ENCODE assay signal across 1 cellular context in the genomic region with DNA sequence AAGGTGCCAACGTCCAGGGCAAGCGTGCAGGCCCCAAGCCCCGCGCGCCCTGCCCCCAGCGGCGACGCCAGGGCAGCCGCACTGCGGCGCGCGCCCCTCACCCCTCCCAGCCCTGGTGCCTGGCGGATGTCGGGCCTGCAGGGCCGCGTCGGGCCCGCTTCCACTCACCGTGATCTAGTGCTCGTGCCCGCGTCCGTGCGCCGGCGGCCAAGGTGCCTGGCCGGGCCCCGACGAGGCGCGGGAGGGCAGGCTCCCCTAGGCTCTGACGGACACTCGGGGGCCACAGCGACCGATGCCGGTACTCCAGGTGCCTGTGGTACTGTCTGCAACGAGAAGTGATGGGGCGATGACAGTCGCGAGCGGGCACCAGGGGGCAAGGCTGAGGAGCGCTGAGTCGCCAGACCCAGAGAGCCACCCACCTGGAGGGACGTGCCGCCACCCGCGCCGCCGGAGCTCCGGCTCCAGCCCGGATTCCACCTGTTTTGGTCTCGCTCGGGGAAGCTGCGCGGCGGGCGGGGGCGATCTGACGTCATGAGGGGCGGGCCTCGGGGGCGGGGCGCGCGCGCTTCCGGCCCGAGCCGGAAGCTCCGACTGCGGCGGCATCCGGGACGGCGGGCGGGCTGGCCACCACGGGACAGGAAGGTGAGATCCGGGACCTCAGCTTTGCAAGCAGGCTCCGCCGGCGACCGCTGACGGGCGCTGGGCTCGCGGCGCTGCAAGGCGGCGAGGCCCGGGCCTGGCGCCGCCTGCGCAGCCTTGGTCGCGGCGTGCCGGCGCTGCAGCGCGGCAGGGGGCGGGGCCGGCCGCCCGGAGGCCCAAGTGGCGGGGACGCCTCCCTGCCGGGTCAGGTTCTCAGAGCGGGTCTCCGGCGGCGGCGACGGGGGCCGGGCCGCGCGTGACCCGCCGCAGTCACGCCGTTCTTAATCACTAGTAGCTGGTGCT.
A peak's percentile ranks its signal among the peaks of the same experiment; 100 is the strongest.
TF ChIP-seq lines count a peak whose summit lies in the region.

A gene with protein sequence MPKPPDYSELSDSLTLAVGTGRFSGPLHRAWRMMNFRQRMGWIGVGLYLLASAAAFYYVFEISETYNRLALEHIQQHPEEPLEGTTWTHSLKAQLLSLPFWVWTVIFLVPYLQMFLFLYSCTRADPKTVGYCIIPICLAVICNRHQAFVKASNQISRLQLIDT (plus strand): TSS at position 927 of the 942 bp plus-strand sequence. CDS start 89 bp downstream, outside the sequence.
A gene with protein sequence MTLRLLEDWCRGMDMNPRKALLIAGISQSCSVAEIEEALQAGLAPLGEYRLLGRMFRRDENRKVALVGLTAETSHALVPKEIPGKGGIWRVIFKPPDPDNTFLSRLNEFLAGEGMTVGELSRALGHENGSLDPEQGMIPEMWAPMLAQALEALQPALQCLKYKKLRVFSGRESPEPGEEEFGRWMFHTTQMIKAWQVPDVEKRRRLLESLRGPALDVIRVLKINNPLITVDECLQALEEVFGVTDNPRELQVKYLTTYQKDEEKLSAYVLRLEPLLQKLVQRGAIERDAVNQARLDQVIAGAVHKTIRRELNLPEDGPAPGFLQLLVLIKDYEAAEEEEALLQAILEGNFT (minus strand): TSS at position 507 of the 942 bp plus-strand sequence. CDS start 655 bp downstream, outside the sequence.

TF ChIP-seq in HepG2, 621 proteins besides CTCF, POLR2A, EP300 and RAD21 (continued from another document and continues in another):
- no peak; the same call in 1 of the 2 replicates for TF ChIP-seq MAF1 (CRISPR knock-in tag; IDR thresholded peaks at IDR 0.05; ENCODE audit: borderline replicate concordance)
- TF ChIP-seq ZSCAN29 (CRISPR knock-in tag; conservative IDR thresholded peaks at IDR 0.05), result peak; percentile 81; the same call in 1 of the 2 replicates
- TF ChIP-seq ARNT2 (CRISPR knock-in tag; IDR thresholded peaks at IDR 0.05; ENCODE audit: low read depth), result peak; percentile 52
- TF ChIP-seq HOXA3 (CRISPR knock-in tag; IDR thresholded peaks at IDR 0.05), result peak; percentile 54; the same call in 1 of the 2 replicates
- TF ChIP-seq, protein P1, sequence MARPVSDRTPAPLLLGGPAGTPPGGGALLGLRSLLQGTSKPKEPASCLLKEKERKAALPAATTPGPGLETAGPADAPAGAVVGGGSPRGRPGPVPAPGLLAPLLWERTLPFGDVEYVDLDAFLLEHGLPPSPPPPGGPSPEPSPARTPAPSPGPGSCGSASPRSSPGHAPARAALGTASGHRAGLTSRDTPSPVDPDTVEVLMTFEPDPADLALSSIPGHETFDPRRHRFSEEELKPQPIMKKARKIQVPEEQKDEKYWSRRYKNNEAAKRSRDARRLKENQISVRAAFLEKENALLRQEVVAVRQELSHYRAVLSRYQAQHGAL (CRISPR knock-in tag; IDR thresholded peaks at IDR 0.05; ENCODE audit: not compliant biosample characterization), result peak; percentile 45
- TF ChIP-seq POLR2AphosphoS5 (IDR thresholded peaks at IDR 0.05; ENCODE audit: low read depth, low read length), result peak; percentile 82
- TF ChIP-seq ZSCAN25 (CRISPR knock-in tag; IDR thresholded peaks at IDR 0.05), result peak; percentile 87
- peak; percentile 75; the same call in 1 of the 2 replicates for TF ChIP-seq ZNF225 (CRISPR knock-in tag; IDR thresholded peaks at IDR 0.05)
- peak; percentile 46; the same call in 1 of the 2 replicates for TF ChIP-seq CCDC6 (CRISPR knock-in tag; IDR thresholded peaks at IDR 0.05)
- 0 out of 2 replicates have a peak, but pooled peaks have one; percentile 10 for TF ChIP-seq RFX5 (IDR thresholded peaks at IDR 0.05; ENCODE audit: low read depth, low read length)
- peak; percentile 83 for TF ChIP-seq TAF1 (CRISPR knock-in tag; IDR thresholded peaks at IDR 0.05)
- TF ChIP-seq, protein P2, sequence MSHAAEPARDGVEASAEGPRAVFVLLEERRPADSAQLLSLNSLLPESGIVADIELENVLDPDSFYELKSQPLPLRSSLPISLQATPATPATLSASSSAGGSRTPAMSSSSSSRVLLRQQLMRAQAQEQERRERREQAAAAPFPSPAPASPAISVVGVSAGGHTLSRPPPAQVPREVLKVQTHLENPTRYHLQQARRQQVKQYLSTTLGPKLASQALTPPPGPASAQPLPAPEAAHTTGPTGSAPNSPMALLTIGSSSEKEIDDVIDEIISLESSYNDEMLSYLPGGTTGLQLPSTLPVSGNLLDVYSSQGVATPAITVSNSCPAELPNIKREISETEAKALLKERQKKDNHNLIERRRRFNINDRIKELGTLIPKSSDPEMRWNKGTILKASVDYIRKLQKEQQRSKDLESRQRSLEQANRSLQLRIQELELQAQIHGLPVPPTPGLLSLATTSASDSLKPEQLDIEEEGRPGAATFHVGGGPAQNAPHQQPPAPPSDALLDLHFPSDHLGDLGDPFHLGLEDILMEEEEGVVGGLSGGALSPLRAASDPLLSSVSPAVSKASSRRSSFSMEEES (CRISPR knock-in tag; IDR thresholded peaks at IDR 0.05), result peak; percentile 22; the same call in 1 of the 2 replicates
- TF ChIP-seq ISX (CRISPR knock-in tag; conservative IDR thresholded peaks at IDR 0.05), result peak; percentile 85; the same call in 1 of the 2 replicates
- TF ChIP-seq HNRNPH1 (optimal IDR thresholded peaks at IDR 0.05; ENCODE audit: low read depth, low read length), result no peak
- 0 out of 2 replicates have a peak, but pooled peaks have one; percentile 23 for TF ChIP-seq ZFYVE20 (CRISPR knock-in tag; IDR thresholded peaks at IDR 0.05; ENCODE audit: borderline replicate concordance, low read depth)
- TF ChIP-seq KLF6 (CRISPR knock-in tag; IDR thresholded peaks at IDR 0.05), result 0 out of 2 replicates have a peak, but pooled peaks have one; percentile 45
- TF ChIP-seq THAP11 (CRISPR knock-in tag; IDR thresholded peaks at IDR 0.05), result peak; percentile 40
- no peak for TF ChIP-seq RCOR2 (CRISPR knock-in tag; IDR thresholded peaks at IDR 0.05)
- peak; percentile 84 for TF ChIP-seq MTA1 (CRISPR knock-in tag; IDR thresholded peaks at IDR 0.05; ENCODE audit: borderline replicate concordance)
- TF ChIP-seq, protein P3, sequence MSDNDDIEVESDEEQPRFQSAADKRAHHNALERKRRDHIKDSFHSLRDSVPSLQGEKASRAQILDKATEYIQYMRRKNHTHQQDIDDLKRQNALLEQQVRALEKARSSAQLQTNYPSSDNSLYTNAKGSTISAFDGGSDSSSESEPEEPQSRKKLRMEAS (IDR thresholded peaks at IDR 0.05), result peak; percentile 68
- TF ChIP-seq RARG (CRISPR knock-in tag; IDR thresholded peaks at IDR 0.05; ENCODE audit: low read depth), result no peak
- TF ChIP-seq, protein P4, sequence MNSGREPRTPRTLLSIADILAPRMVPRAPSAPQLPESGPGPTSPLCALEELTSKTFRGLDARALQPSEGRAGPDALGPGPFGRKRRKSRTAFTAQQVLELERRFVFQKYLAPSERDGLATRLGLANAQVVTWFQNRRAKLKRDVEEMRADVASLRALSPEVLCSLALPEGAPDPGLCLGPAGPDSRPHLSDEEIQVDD (CRISPR knock-in tag; IDR thresholded peaks at IDR 0.05; ENCODE audit: borderline replicate concordance), result peak; percentile 46; the same call in 1 of the 2 replicates
- TF ChIP-seq, protein P5, sequence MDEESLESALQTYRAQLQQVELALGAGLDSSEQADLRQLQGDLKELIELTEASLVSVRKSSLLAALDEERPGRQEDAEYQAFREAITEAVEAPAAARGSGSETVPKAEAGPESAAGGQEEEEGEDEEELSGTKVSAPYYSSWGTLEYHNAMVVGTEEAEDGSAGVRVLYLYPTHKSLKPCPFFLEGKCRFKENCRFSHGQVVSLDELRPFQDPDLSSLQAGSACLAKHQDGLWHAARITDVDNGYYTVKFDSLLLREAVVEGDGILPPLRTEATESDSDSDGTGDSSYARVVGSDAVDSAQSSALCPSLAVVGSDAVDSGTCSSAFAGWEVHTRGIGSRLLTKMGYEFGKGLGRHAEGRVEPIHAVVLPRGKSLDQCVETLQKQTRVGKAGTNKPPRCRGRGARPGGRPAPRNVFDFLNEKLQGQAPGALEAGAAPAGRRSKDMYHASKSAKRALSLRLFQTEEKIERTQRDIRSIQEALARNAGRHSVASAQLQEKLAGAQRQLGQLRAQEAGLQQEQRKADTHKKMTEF (CRISPR knock-in tag; IDR thresholded peaks at IDR 0.05), result peak; percentile 68
- TF ChIP-seq, protein P6, sequence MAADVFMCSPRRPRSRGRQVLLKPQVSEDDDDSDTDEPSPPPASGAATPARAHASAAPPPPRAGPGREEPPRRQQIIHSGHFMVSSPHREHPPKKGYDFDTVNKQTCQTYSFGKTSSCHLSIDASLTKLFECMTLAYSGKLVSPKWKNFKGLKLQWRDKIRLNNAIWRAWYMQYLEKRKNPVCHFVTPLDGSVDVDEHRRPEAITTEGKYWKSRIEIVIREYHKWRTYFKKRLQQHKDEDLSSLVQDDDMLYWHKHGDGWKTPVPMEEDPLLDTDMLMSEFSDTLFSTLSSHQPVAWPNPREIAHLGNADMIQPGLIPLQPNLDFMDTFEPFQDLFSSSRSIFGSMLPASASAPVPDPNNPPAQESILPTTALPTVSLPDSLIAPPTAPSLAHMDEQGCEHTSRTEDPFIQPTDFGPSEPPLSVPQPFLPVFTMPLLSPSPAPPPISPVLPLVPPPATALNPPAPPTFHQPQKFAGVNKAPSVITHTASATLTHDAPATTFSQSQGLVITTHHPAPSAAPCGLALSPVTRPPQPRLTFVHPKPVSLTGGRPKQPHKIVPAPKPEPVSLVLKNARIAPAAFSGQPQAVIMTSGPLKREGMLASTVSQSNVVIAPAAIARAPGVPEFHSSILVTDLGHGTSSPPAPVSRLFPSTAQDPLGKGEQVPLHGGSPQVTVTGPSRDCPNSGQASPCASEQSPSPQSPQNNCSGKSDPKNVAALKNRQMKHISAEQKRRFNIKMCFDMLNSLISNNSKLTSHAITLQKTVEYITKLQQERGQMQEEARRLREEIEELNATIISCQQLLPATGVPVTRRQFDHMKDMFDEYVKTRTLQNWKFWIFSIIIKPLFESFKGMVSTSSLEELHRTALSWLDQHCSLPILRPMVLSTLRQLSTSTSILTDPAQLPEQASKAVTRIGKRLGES (CRISPR knock-in tag; IDR thresholded peaks at IDR 0.05; ENCODE audit: borderline replicate concordance), result 0 out of 2 replicates have a peak, but pooled peaks have one; percentile 52
- TF ChIP-seq ASH2L (IDR thresholded peaks at IDR 0.05; ENCODE audit: insufficient read length, low read depth, low read length), result peak; percentile 90
- TF ChIP-seq IKZF4 (CRISPR knock-in tag; IDR thresholded peaks at IDR 0.05; ENCODE audit: borderline replicate concordance, low read depth, not compliant biosample characterization), result peak; percentile 65
- 0 out of 2 replicates have a peak, but pooled peaks have one; percentile 41 for TF ChIP-seq GATA4 (IDR thresholded peaks at IDR 0.05; ENCODE audit: borderline replicate concordance, low read depth)
- TF ChIP-seq, protein P7, sequence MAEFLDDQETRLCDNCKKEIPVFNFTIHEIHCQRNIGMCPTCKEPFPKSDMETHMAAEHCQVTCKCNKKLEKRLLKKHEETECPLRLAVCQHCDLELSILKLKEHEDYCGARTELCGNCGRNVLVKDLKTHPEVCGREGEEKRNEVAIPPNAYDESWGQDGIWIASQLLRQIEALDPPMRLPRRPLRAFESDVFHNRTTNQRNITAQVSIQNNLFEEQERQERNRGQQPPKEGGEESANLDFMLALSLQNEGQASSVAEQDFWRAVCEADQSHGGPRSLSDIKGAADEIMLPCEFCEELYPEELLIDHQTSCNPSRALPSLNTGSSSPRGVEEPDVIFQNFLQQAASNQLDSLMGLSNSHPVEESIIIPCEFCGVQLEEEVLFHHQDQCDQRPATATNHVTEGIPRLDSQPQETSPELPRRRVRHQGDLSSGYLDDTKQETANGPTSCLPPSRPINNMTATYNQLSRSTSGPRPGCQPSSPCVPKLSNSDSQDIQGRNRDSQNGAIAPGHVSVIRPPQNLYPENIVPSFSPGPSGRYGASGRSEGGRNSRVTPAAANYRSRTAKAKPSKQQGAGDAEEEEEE (CRISPR knock-in tag; IDR thresholded peaks at IDR 0.05; ENCODE audit: borderline replicate concordance), result no peak
- TF ChIP-seq, protein P8, sequence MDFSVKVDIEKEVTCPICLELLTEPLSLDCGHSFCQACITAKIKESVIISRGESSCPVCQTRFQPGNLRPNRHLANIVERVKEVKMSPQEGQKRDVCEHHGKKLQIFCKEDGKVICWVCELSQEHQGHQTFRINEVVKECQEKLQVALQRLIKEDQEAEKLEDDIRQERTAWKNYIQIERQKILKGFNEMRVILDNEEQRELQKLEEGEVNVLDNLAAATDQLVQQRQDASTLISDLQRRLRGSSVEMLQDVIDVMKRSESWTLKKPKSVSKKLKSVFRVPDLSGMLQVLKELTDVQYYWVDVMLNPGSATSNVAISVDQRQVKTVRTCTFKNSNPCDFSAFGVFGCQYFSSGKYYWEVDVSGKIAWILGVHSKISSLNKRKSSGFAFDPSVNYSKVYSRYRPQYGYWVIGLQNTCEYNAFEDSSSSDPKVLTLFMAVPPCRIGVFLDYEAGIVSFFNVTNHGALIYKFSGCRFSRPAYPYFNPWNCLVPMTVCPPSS (IDR thresholded peaks at IDR 0.05), result no peak
- TF ChIP-seq ZNF629 (CRISPR knock-in tag; conservative IDR thresholded peaks at IDR 0.05), result 0 out of 2 replicates have a peak, but pooled peaks have one; percentile 30
- peak; percentile 79 for TF ChIP-seq SRY (CRISPR knock-in tag; IDR thresholded peaks at IDR 0.05)
- TF ChIP-seq, protein P9, sequence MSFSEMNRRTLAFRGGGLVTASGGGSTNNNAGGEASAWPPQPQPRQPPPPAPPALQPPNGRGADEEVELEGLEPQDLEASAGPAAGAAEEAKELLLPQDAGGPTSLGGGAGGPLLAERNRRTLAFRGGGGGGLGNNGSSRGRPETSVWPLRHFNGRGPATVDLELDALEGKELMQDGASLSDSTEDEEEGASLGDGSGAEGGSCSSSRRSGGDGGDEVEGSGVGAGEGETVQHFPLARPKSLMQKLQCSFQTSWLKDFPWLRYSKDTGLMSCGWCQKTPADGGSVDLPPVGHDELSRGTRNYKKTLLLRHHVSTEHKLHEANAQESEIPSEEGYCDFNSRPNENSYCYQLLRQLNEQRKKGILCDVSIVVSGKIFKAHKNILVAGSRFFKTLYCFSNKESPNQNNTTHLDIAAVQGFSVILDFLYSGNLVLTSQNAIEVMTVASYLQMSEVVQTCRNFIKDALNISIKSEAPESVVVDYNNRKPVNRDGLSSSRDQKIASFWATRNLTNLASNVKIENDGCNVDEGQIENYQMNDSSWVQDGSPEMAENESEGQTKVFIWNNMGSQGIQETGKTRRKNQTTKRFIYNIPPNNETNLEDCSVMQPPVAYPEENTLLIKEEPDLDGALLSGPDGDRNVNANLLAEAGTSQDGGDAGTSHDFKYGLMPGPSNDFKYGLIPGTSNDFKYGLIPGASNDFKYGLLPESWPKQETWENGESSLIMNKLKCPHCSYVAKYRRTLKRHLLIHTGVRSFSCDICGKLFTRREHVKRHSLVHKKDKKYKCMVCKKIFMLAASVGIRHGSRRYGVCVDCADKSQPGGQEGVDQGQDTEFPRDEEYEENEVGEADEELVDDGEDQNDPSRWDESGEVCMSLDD (CRISPR knock-in tag; IDR thresholded peaks at IDR 0.05; ENCODE audit: borderline replicate concordance), result 0 out of 2 replicates have a peak, but pooled peaks have one; percentile 44
- peak; percentile 85; the same call in 1 of the 2 replicates for TF ChIP-seq KDM5A (IDR thresholded peaks at IDR 0.05; ENCODE audit: borderline replicate concordance, low read length)
- TF ChIP-seq, protein P10, sequence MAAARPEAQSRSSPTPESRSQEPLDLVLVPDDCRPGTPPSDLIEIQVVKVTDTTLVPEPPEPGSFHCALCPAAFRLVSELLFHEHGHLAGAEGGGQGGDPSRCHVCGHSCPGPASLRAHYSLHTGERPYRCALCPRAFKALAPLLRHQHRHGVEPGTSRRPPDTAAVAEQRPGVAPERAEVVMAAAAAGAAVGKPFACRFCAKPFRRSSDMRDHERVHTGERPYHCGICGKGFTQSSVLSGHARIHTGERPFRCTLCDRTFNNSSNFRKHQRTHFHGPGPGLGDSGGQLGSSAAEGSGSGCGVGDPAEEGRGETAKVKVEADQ (CRISPR knock-in tag; IDR thresholded peaks at IDR 0.05; ENCODE audit: borderline replicate concordance), result peak; percentile 87
- peak; percentile 68; the same call in 1 of the 2 replicates for TF ChIP-seq FOXC1 (CRISPR knock-in tag; IDR thresholded peaks at IDR 0.05; ENCODE audit: borderline replicate concordance)
- TF ChIP-seq ZNF3 (CRISPR knock-in tag; IDR thresholded peaks at IDR 0.05), result no peak
